In genomic region chr12:62370189-62370588, GRCh38 we compare ENCODE assay signal across 24 cellular contexts.
"Had no signal": no experiment of that assay in that cellular context is flagged by ENCODE, and none has a peak within 500 bp of the region (broad histone marks: within the 10 kb centered on the region; RNA-seq: fewer than 3 reads in every experiment).

No MANE protein-coding gene starts in this region.

- H3K27ac Mint-ChIP-seq: activated CD4-positive, alpha-beta memory T cell treated with anti-CD3 and anti-CD28 coated beads, Interleukin-2, amount 10 ng/mL, durations not matched to agents 7 days and 5 days; activated T-cell treated with anti-CD3 and anti-CD28 coated beads, Interleukin-2, amount 50 U/mL, for 24 hours; activated T-helper 2 cell treated with anti-CD3 and anti-CD28 coated beads, Interferon-gamma antibody, Interleukin-2, Interleukin-4, amounts not matched to agents 10 μg/mL and 5 μg/mL and 100 μg/mL, durations not matched to agents 14 hours and 24 hours and 36 hours; nephron had no signal

- H3K4me3 Mint-ChIP-seq: activated CD4-positive, alpha-beta memory T cell treated with anti-CD3 and anti-CD28 coated beads, Interleukin-2, amount 10 ng/mL, durations not matched to agents 7 days and 5 days; activated CD4-positive, alpha-beta T cell treated with anti-CD3 and anti-CD28 coated beads, Interleukin-2, amount 10 ng/mL, durations not matched to agents 7 days and 5 days; activated naive CD4-positive, alpha-beta T cell treated with anti-CD3 and anti-CD28 coated beads, Interleukin-2, amount 50 U/mL, for 24 hours; activated T-cell treated with anti-CD3 and anti-CD28 coated beads, Interleukin-2, amount 50 U/mL, for 24 hours; nephron; stimulated activated naive CD8-positive, alpha-beta T cell treated with anti-CD3 and anti-CD28 coated beads, Interleukin-15, Interleukin-2, amounts not matched to agents 100 ng/mL and 50 ng/mL, for 24 hours had no signal

- H3K4me3 ChIP-seq: adrenal gland, body of pancreas, heart right ventricle, mucosa of descending colon, skin epidermis, thoracic aorta had no signal

- H3K27me3 Mint-ChIP-seq: activated CD4-positive, alpha-beta memory T cell treated with anti-CD3 and anti-CD28 coated beads, Interleukin-2, amount 10 ng/mL, durations not matched to agents 7 days and 5 days; activated CD4-positive, alpha-beta T cell treated with anti-CD3 and anti-CD28 coated beads, Interleukin-2, amount 10 ng/mL, durations not matched to agents 7 days and 5 days; activated naive CD4-positive, alpha-beta T cell treated with anti-CD3 and anti-CD28 coated beads, Interleukin-2, amount 50 U/mL, for 24 hours; activated T-cell treated with anti-CD3 and anti-CD28 coated beads, Interleukin-2, amount 50 U/mL, for 24 hours; stimulated activated naive CD8-positive, alpha-beta T cell treated with anti-CD3 and anti-CD28 coated beads, Interleukin-15, Interleukin-2, amounts not matched to agents 100 ng/mL and 50 ng/mL, for 24 hours had no signal

- H3K27me3 ChIP-seq: adrenal gland, body of pancreas, foreskin keratinocyte, heart right ventricle had no signal

- H3K36me3 ChIP-seq: adrenal gland, thoracic aorta had no signal

- H3K9me3 ChIP-seq: adrenal gland, body of pancreas, mucosa of descending colon, thoracic aorta had no signal

- H3K27ac ChIP-seq: adrenal gland, body of pancreas, foreskin keratinocyte, skin epidermis, thoracic aorta had no signal

- DNase-seq: activated CD4-positive, alpha-beta memory T cell treated with anti-CD3 and anti-CD28 coated beads, Interleukin-2, amount 10 ng/mL, durations not matched to agents 7 days and 5 days; activated CD4-positive, alpha-beta T cell treated with anti-CD3 and anti-CD28 coated beads for 1 hour; activated CD4-positive, alpha-beta T cell treated with anti-CD3 and anti-CD28 coated beads, Interleukin-2, amount 10 ng/mL, durations not matched to agents 7 days and 5 days; activated CD8-positive, alpha-beta memory T cell treated with anti-CD3 and anti-CD28 coated beads, Interleukin-2, amount 50 U/mL, for 48 hours; activated T-cell treated with anti-CD3 and anti-CD28 coated beads, Interleukin-2, amount 50 U/mL, for 24 hours; adrenal gland; aorta; body of pancreas; foreskin keratinocyte; heart right ventricle; mucosa of descending colon; stimulated activated CD4-positive, alpha-beta T cell treated with anti-CD3 and anti-CD28 coated beads, Interleukin-12 subunit alpha, Interleukin-12 subunit beta, amount 100 ng/mL, for 4 hours; stimulated activated CD4-positive, alpha-beta T cell treated with anti-CD3 and anti-CD28 coated beads, Interleukin-4, amount 100 ng/mL, for 1 hour; T-helper 1 cell; trophoblast cell had no signal

- H3K9me3 Mint-ChIP-seq: activated T-helper 2 cell treated with anti-CD3 and anti-CD28 coated beads, Interferon-gamma antibody, Interleukin-2, Interleukin-4, amounts not matched to agents 10 μg/mL and 5 μg/mL and 100 μg/mL, durations not matched to agents 14 hours and 24 hours and 36 hours had no signal

- ATAC-seq: body of pancreas, esophagus mucosa, foreskin keratinocyte, left lobe of liver, mucosa of descending colon, sciatic nerve had no signal

- H3K4me1 Mint-ChIP-seq: nephron had no signal

- H3K4me1 ChIP-seq: body of pancreas had no signal
